Comparison of ENCODE assay signal across 20 cellular contexts in genomic region chr5:148205865-148206264, GRCh38. TPM values are rescaled to one million over a fixed set of nuclear protein-coding genes. Genes with fewer than 3 reads are reported as not detected.
DNase-seq lines count a peak whose midpoint lies in the region; TF ChIP-seq lines count a peak whose summit lies in the region.
"Had no signal": no experiment of that assay in that cellular context is flagged by ENCODE, and none has a peak within 500 bp of the region (broad histone marks: within the 10 kb centered on the region; RNA-seq: fewer than 3 reads in every experiment).

No MANE protein-coding gene starts in this region.

- intact Hi-C loops in CD14-positive monocyte (cut with micrococcal nuclease): no loop called here

- no peak overlapping the region for H3K14ac ChIP-seq in mesenchymal stem cell (ENCODE audit: low read length in 2 of 2)

- H2AFZ ChIP-seq in mesenchymal stem cell (ENCODE audit: low read depth, low read length) (no peak overlapping the region), hepatocyte (no peak overlapping the region)
- H2AFZ ChIP-seq: GM23338 had no signal

- no peak overlapping the region for H2AK5ac ChIP-seq in mesenchymal stem cell (ENCODE audit: low read length, severe bottlenecking)

- no peaks in the 10 kb centered on the region for H3K27me3 ChIP-seq in adipocyte (replicated peaks; ENCODE audit: control insufficient read depth, insufficient read depth, low read length)
- no peaks in the 10 kb centered on the region for H3K27me3 ChIP-seq in mesenchymal stem cell (ENCODE audit: control insufficient read depth in 1 of 2, insufficient read depth in 1 of 2, low read length in 2 of 2)
- H3K27me3 ChIP-seq in hepatocyte: no peaks in the 10 kb centered on the region

- no peak overlapping the region for H3K18ac ChIP-seq in mesenchymal stem cell (ENCODE audit: low read depth in 1 of 2, low read length in 2 of 2)

- H3K36me3 ChIP-seq in adipocyte (ENCODE audit: control insufficient read depth, insufficient read depth, low read length, severe bottlenecking): no peaks in the 10 kb centered on the region
- H3K36me3 ChIP-seq in mesenchymal stem cell (ENCODE audit: control insufficient read depth in 1 of 2, insufficient read depth in 2 of 2, low read depth in 1 of 2, low read length in 2 of 2): no peaks in the 10 kb centered on the region
- H3K36me3 ChIP-seq in hepatocyte (replicated peaks; ENCODE audit: insufficient read depth, low read depth): no peaks in the 10 kb centered on the region

- H3K4me3 Mint-ChIP-seq in CD14-positive monocyte: no peak overlapping the region
- H3K4me3 Mint-ChIP-seq: CD4-positive, CD25-positive, alpha-beta regulatory T cell; CD8-positive, alpha-beta T cell; GM23338; H9 had no signal

- no CpG with 5 or more reads among the region's 1 CpG for WGBS in mesenchymal stem cell
- 74% methylated on average over 1 of the region's 1 CpG for WGBS in hepatocyte (ENCODE audit: low lambda C conversion rate, missing lambda C conversion rate)

- H3K79me2 ChIP-seq in hepatocyte: no peaks in the 10 kb centered on the region

- H3K9me3 Mint-ChIP-seq in CD14-positive monocyte: no peaks in the 10 kb centered on the region
- H3K9me3 Mint-ChIP-seq: CD8-positive, alpha-beta T cell; GM23338; H9 had no signal

- TF ChIP-seq CTCF in CD14-positive monocyte (IDR thresholded peaks at IDR 0.05) (no peak), hepatocyte (IDR thresholded peaks at IDR 0.05; ENCODE audit: poor library complexity) (no peak)

- no peaks in the 10 kb centered on the region for H3K79me1 ChIP-seq in mesenchymal stem cell (replicated peaks; ENCODE audit: low read length, poor library complexity, severe bottlenecking)

- H3K4me1 Mint-ChIP-seq in CD14-positive monocyte: peaks cover 30% of the 10 kb centered on the region
- H3K4me1 Mint-ChIP-seq: CD4-positive, CD25-positive, alpha-beta regulatory T cell; GM23338; H9 had no signal

- H3K4me3 ChIP-seq in adipocyte (ENCODE audit: low read length) (peak overlapping the region; percentile 52), mesenchymal stem cell (ENCODE audit: insufficient read depth in 1 of 2, low read depth in 1 of 2, low read length in 2 of 2) (no peak overlapping the region), hepatocyte (no peak overlapping the region)
- H3K4me3 ChIP-seq: GM12878, GM23338 had no signal

- no peak overlapping the region for H2BK12ac ChIP-seq in mesenchymal stem cell (ENCODE audit: low read length in 2 of 2)

- H3K9ac ChIP-seq in adipocyte (ENCODE audit: low read length): peak overlapping the region; percentile 67
- peak overlapping the region; percentile 22 for H3K9ac ChIP-seq in mesenchymal stem cell (ENCODE audit: low read length)

- no peak overlapping the region for H4K8ac ChIP-seq in mesenchymal stem cell (ENCODE audit: low read length)

- peak overlapping the region; percentile 18 to 88 (median 66) for H3K27ac Mint-ChIP-seq in CD14-positive monocyte
- H3K27ac Mint-ChIP-seq: CD4-positive, CD25-positive, alpha-beta regulatory T cell; CD8-positive, alpha-beta T cell; GM23338 had no signal

- H4K20me1 ChIP-seq in hepatocyte (ENCODE audit: insufficient read depth, poor library complexity, severe bottlenecking): no peaks in the 10 kb centered on the region

- H3K27ac ChIP-seq in mesenchymal stem cell (ENCODE audit: low read length, poor library complexity, severe bottlenecking) (no peak overlapping the region), hepatocyte (no peak overlapping the region)

- DNase-seq in CD14-positive monocyte (ENCODE audit: low spot score): no peak
- DNase-seq in adipocyte (ENCODE audit: low read depth): no peak
- DNase-seq in mesenchymal stem cell: no peak
- DNase-seq in NCI-H2171 (lab: John Stamatoyannopoulos, UW): no peak
- DNase-seq in dedifferentiated amniotic fluid mesenchymal stem cell (ENCODE audit: extremely low spot score): no peak
- no peak for DNase-seq in hepatocyte (ENCODE audit: low spot score)
- DNase-seq: C1 segment of cervical spinal cord; Caco-2; CD4-positive, CD25-positive, alpha-beta regulatory T cell; CD8-positive, alpha-beta T cell; DMS79; EL; GDM1; H9 had no signal

- H3K23ac ChIP-seq in mesenchymal stem cell (ENCODE audit: low read length in 2 of 2): no peak overlapping the region

- H3K9me3 ChIP-seq in adipocyte (ENCODE audit: control insufficient read depth, low read length) (no peaks in the 10 kb centered on the region), mesenchymal stem cell (ENCODE audit: control insufficient read depth, low read length) (no peaks in the 10 kb centered on the region), hepatocyte (ENCODE audit: low read depth) (no peaks in the 10 kb centered on the region)
- H3K9me3 ChIP-seq: Caco-2 had no signal

- no peak overlapping the region for H2BK5ac ChIP-seq in mesenchymal stem cell (ENCODE audit: low read depth, low read length, poor library complexity, severe bottlenecking)

- H3K4me2 ChIP-seq in mesenchymal stem cell (ENCODE audit: low read length, poor library complexity, severe bottlenecking) (no peak overlapping the region), hepatocyte (no peak overlapping the region)
- H3K4me2 ChIP-seq: GM23338 had no signal

- H2BK15ac ChIP-seq in mesenchymal stem cell (ENCODE audit: low read depth, poor library complexity, severe bottlenecking): no peak overlapping the region

- H4K91ac ChIP-seq in mesenchymal stem cell (ENCODE audit: low read length): no peak overlapping the region

- no peaks in the 10 kb centered on the region for H3K36me3 Mint-ChIP-seq in CD14-positive monocyte
- H3K36me3 Mint-ChIP-seq: CD4-positive, CD25-positive, alpha-beta regulatory T cell; CD8-positive, alpha-beta T cell had no signal

- H3K4ac ChIP-seq in mesenchymal stem cell (ENCODE audit: low read depth in 1 of 2, low read length in 2 of 2): no peak overlapping the region

- H3K27me3 Mint-ChIP-seq in CD14-positive monocyte (ENCODE audit: low read depth in 3 of 3): peaks cover 0 to 2% (median 0%) of the 10 kb centered on the region in 3 donors
- H3K27me3 Mint-ChIP-seq: CD4-positive, CD25-positive, alpha-beta regulatory T cell had no signal

- H3K9me2 ChIP-seq in hepatocyte (replicated peaks; ENCODE audit: insufficient read depth): no peaks in the 10 kb centered on the region

- peaks cover 55% of the 10 kb centered on the region for H3K4me1 ChIP-seq in adipocyte (ENCODE audit: control insufficient read depth, insufficient read depth, low read length)
- H3K4me1 ChIP-seq in mesenchymal stem cell (ENCODE audit: control insufficient read depth, insufficient read depth, low read depth, low read length): no peaks in the 10 kb centered on the region
- H3K4me1 ChIP-seq in hepatocyte (ENCODE audit: insufficient read depth): no peaks in the 10 kb centered on the region
- H3K4me1 ChIP-seq: Caco-2 had no signal

- H2BK120ac ChIP-seq in mesenchymal stem cell (ENCODE audit: low read depth, low read length): no peak overlapping the region

RNA-seq across cellular contexts. Expression of gene SPINK6, which starts 3.0 kb away (rescaled TPM):
- polyA plus RNA-seq in CD14-positive monocyte (not detected), hepatocyte (not detected in 2 replicates)
- not detected for polyA plus RNA-seq in mesenchymal stem cell (2013, experiment 1 of 2)
- not detected for polyA plus RNA-seq in mesenchymal stem cell (2013, experiment 2 of 2)
- not detected in 2 replicates for total RNA-seq in hepatocyte
- total RNA-seq: A673; Caco-2; CD4-positive, CD25-positive, alpha-beta regulatory T cell; CD8-positive, alpha-beta T cell; GM12878; GM23338; H4; H9 had no signal
- polyA plus RNA-seq: BJ; CD4-positive, CD25-positive, alpha-beta regulatory T cell; GM12878 had no signal

RNA-seq across cellular contexts. Expression of gene MARCOL, which starts 32.5 kb away (rescaled TPM):
- polyA plus RNA-seq in CD14-positive monocyte (not detected), hepatocyte (not detected in 2 replicates)
- not detected for polyA plus RNA-seq in mesenchymal stem cell (2013, experiment 1 of 2)
- not detected for polyA plus RNA-seq in mesenchymal stem cell (2013, experiment 2 of 2)
- not detected in 2 replicates for total RNA-seq in hepatocyte
- total RNA-seq: A172; A673; Caco-2; CD4-positive, CD25-positive, alpha-beta regulatory T cell; CD8-positive, alpha-beta T cell; GM12878; GM23338; H4; H9 had no signal
- polyA plus RNA-seq: BJ; CD4-positive, CD25-positive, alpha-beta regulatory T cell; GM23338 had no signal

RNA-seq across cellular contexts. Expression of gene SPINK14, which starts 37.5 kb away (rescaled TPM):
- polyA plus RNA-seq in CD14-positive monocyte (not detected), hepatocyte (not detected in 2 replicates)
- polyA plus RNA-seq in mesenchymal stem cell (2013, experiment 1 of 2): not detected
- polyA plus RNA-seq in mesenchymal stem cell (2013, experiment 2 of 2): not detected
- not detected in 2 replicates for total RNA-seq in hepatocyte
- total RNA-seq: A172; A673; Caco-2; CD4-positive, CD25-positive, alpha-beta regulatory T cell; CD8-positive, alpha-beta T cell; GM12878; GM23338; H4; H9 had no signal
- polyA plus RNA-seq: BJ; CD4-positive, CD25-positive, alpha-beta regulatory T cell; GM12878; GM23338 had no signal
